In genomic region chr2:80326214-80326613, GRCh38 we compare ENCODE assay signal across 8 cellular contexts. TPM values are rescaled to one million over a fixed set of nuclear protein-coding genes. Genes with fewer than 3 reads are reported as not detected.
DNase-seq lines count a peak whose midpoint lies in the region; ATAC-seq lines count a peak whose summit lies in the region.

No MANE protein-coding gene starts in this region.

- H3K9me3 Mint-ChIP-seq in CD8-positive, alpha-beta memory T cell = peaks cover 0 to 12% (median 4%) of the 10 kb centered on the region in 5 donors

- no peaks in the 10 kb centered on the region for H3K4me1 Mint-ChIP-seq in CD8-positive, alpha-beta memory T cell

- H3K27me3 Mint-ChIP-seq in CD8-positive, alpha-beta memory T cell = peaks cover 1 to 3% of the 10 kb centered on the region in 2 donors

- no peaks in the 10 kb centered on the region for H3K36me3 Mint-ChIP-seq in CD8-positive, alpha-beta memory T cell

- no peaks in the 10 kb centered on the region for H3K27me3 ChIP-seq in CD8-positive, alpha-beta memory T cell (ENCODE audit: insufficient read depth, low read length, poor library complexity, severe bottlenecking)

- H3K27ac Mint-ChIP-seq in CD8-positive, alpha-beta memory T cell = no peak overlapping the region

- no peak overlapping the region for H3K4me3 Mint-ChIP-seq in CD8-positive, alpha-beta memory T cell

- no peak overlapping the region for H3K27ac ChIP-seq in CD8-positive, alpha-beta memory T cell (ENCODE audit: low read depth, low read length)

- H3K9me3 ChIP-seq in CD8-positive, alpha-beta memory T cell (ENCODE audit: low read length) = no peaks in the 10 kb centered on the region

- CTCF ChIA-PET in CD8-positive, alpha-beta memory T cell (lab: Charles Lee) = interaction anchor here (1.1 kb wide), 1 partner anchor 18 kb away, joined by 3 read pairs; no protein-coding TSS in a partner anchor

- intact Hi-C loops in Right ventricle myocardium inferior (cut with DNase I) (loop anchor here (1.0 kb wide), 1 partner anchor 173 kb away; no protein-coding TSS in a partner anchor), cardiac septum (cut with DNase I) (loop anchor here (2.0 to 5.0 kb wide), 2 partner anchors 36 to 171 kb away; no protein-coding TSS in a partner anchor), head of caudate nucleus (cut with DNase I) (loop anchor here (5.0 kb wide), 1 partner anchor 171 kb away; no protein-coding TSS in a partner anchor)

- POLR2A ChIA-PET in CD8-positive, alpha-beta memory T cell (lab: Charles Lee) = no interaction called here

- no peaks in the 10 kb centered on the region for H3K4me1 ChIP-seq in CD8-positive, alpha-beta memory T cell (ENCODE audit: insufficient read depth, low read length)

- H3K36me3 ChIP-seq in CD8-positive, alpha-beta memory T cell (ENCODE audit: insufficient read depth, low read length) = no peaks in the 10 kb centered on the region

- DNase-seq in Right ventricle myocardium inferior (ENCODE audit: missing footprints) (no peak), cardiac septum (ENCODE audit: low spot score) (no peak), RKO (ENCODE audit: low spot score) (peak; percentile 54), head of caudate nucleus (peak in 34 of 42 donors; percentile 15 to 86 (median 58))
- DNase-seq in CD8-positive, alpha-beta memory T cell = no peak

- H3K4me3 ChIP-seq in CD8-positive, alpha-beta memory T cell (ENCODE audit: low read length) = no peak overlapping the region

- ATAC-seq in Right ventricle myocardium inferior (peak; percentile 65), HG02623 (IDR thresholded peaks at IDR 0.05; ENCODE audit: unreplicated experiment) (no peak), HG02852 (IDR thresholded peaks at IDR 0.05; ENCODE audit: unreplicated experiment) (no peak), HG03159 (IDR thresholded peaks at IDR 0.05; ENCODE audit: unreplicated experiment) (no peak)

RNA-seq across cellular contexts. Expression of gene LRRTM1, which starts 21.7 kb away (rescaled TPM):
- total RNA-seq in Right ventricle myocardium inferior (0.68 TPM), cardiac septum (0.32 TPM)
- not detected for total RNA-seq in CD8-positive, alpha-beta memory T cell
- not detected for polyA plus RNA-seq in CD8-positive, alpha-beta memory T cell

Comparison
In these comparisons a context has a peak if more than half of its experiments do, and no peak if none do; other contexts are left out.
1. DNase-seq: peak in RKO (single experiment) and head of caudate nucleus (34 of 42); none in Right ventricle myocardium inferior (single experiment), cardiac septum (single experiment) and CD8-positive, alpha-beta memory T cell (0 of 5).